ENCODE assay signal across 17 cellular contexts in the genomic region with DNA sequence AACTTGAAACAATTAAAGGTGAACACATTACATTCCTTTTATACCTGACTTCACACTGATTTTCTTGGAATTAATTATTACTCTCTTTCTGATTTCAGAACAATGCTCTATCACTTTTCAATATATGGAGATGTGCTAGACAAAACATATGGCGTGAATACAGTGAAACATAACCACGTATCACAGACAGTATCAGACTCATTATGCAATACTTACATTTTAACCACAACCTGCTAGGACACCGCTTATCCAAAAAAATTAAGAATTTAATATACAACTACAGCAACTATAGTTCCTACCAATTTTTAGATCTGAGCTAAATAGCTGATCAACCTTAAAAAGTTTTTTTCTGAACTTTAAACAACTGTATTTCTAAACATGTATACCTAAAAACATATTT. TPM values are rescaled to one million over a fixed set of nuclear protein-coding genes. Genes with fewer than 3 reads are reported as not detected.
DNase-seq lines count a peak whose midpoint lies in the region; ATAC-seq, FAIRE-seq and TF ChIP-seq lines count a peak whose summit lies in the region.
"Had no signal": no experiment of that assay in that cellular context is flagged by ENCODE, and none has a peak within 500 bp of the region (broad histone marks: within the 10 kb centered on the region; RNA-seq: fewer than 3 reads in every experiment).

No MANE protein-coding gene starts in this region.

- no peak for TF ChIP-seq RAD21 in H1 (IDR thresholded peaks at IDR 0.05 in 1 of 2, conservative IDR thresholded peaks at IDR 0.05 in 1 of 2; ENCODE audit: low read depth in 2 of 2, low read length in 2 of 2)

- H4K8ac ChIP-seq in H1 (ENCODE audit: extremely low read depth, insufficient read depth, low read length), result no peak overlapping the region

- no peaks in the 10 kb centered on the region for H3K23me2 ChIP-seq in H1 (ENCODE audit: low read depth, low read length)

- H3K9ac ChIP-seq in H1 (replicated peaks in 1 of 4; ENCODE audit: extremely low read depth in 1 of 4, low read depth in 3 of 4, low read length in 3 of 4), result no peak overlapping the region
- H3K9ac ChIP-seq: BLaER1 treated with 17β-estradiol and CSF1 and Interleukin-3, amounts not matched to agents 10 nM and 100 nM had no signal

- CTCF ChIA-PET in activated CD8-positive, alpha-beta T cell treated with anti-CD3 and anti-CD28 coated beads, Interleukin-2, amount 10 ng/mL, durations not matched to agents 7 days and 5 days (lab: Charles Lee), result interaction anchor here (1.0 to 2.1 kb wide), 7 partner anchors 9 to 107 kb away, joined by 3 to 6 read pairs (median 4); partner anchors contain the start of genes B3GLCT and HSPH1
- CTCF ChIA-PET in activated CD8-positive, alpha-beta T cell treated with anti-CD3 and anti-CD28 coated beads for 36 hours (lab: Charles Lee), result interaction anchor here (1.1 to 6.1 kb wide), 4 partner anchors 9 to 173 kb away, joined by 3 to 41 read pairs (median 5); no protein-coding TSS in a partner anchor
- CTCF ChIA-PET in H1 (lab: Charles Lee; ENCODE audit: partially characterized antibody), result interaction anchor here (1.5 kb wide), 1 partner anchor 9 kb away, joined by 5 read pairs; no protein-coding TSS in a partner anchor
- CTCF ChIA-PET in activated CD4-positive, alpha-beta T cell treated with anti-CD3 and anti-CD28 coated beads for 36 hours (lab: Charles Lee), result interaction anchor here (0.8 to 1.9 kb wide), 4 partner anchors 8 to 78 kb away, joined by 3 to 7 read pairs (median 4); no protein-coding TSS in a partner anchor

- H3K27ac Mint-ChIP-seq in activated CD8-positive, alpha-beta T cell treated with anti-CD3 and anti-CD28 coated beads, Interleukin-2, amount 10 ng/mL, durations not matched to agents 7 days and 5 days, result peak overlapping the region; percentile 25
- no peak overlapping the region for H3K27ac Mint-ChIP-seq in activated CD8-positive, alpha-beta T cell treated with anti-CD3 and anti-CD28 coated beads for 36 hours
- H3K27ac Mint-ChIP-seq in activated CD4-positive, alpha-beta T cell treated with anti-CD3 and anti-CD28 coated beads for 36 hours, result no peak overlapping the region
- H3K27ac Mint-ChIP-seq: B cell; CD8-positive, alpha-beta T cell; IgD-negative memory B cell had no signal

- H3K18ac ChIP-seq in H1 (ENCODE audit: extremely low read depth, low read length), result no peak overlapping the region

- peaks cover 0 to 1% (median 0%) of the 10 kb centered on the region in 4 experiments; a peak in 1 of 7 replicates for H3K27me3 ChIP-seq in H1 (replicated peaks in 1 of 4; ENCODE audit: control insufficient read depth in 3 of 4, extremely low read depth in 1 of 4, insufficient read depth in 3 of 4, low read length in 3 of 4)
- no peaks in the 10 kb centered on the region for H3K27me3 ChIP-seq in upper lobe of left lung
- H3K27me3 ChIP-seq: BLaER1 treated with 17β-estradiol and CSF1 and Interleukin-3, amounts not matched to agents 10 nM and 100 nM had no signal

- H3K79me1 ChIP-seq in H1 (ENCODE audit: low read depth, low read length), result no peaks in the 10 kb centered on the region

- H3K56ac ChIP-seq in H1 (replicated peaks; ENCODE audit: insufficient read length, low read depth, low read length), result no peak overlapping the region

- no peak overlapping the region for H3K4me2 ChIP-seq in H1 (ENCODE audit: insufficient read depth in 1 of 2, low read depth in 2 of 2, low read length in 2 of 2)
- H3K4me2 ChIP-seq: BLaER1 treated with 17β-estradiol and CSF1 and Interleukin-3, amounts not matched to agents 10 nM and 100 nM had no signal

- 91% methylated on average over 3 of the region's 3 CpGs; no CpG with 5 or more reads in 1 of the 2 experiments for WGBS in H1 (ENCODE audit: extremely low coverage in 1 of 2, insufficient coverage in 1 of 2, insufficient read length in 1 of 2, insufficient replicate concordance in 2 of 2, low coverage in 1 of 2, low lambda C conversion rate in 2 of 2, missing lambda C conversion rate in 1 of 2), 2 experiments
- WGBS in upper lobe of left lung, 2 donors, result 85 to 87% methylated on average over 3 of the region's 3 CpGs

- H2BK5ac ChIP-seq in H1 (ENCODE audit: low read depth, low read length), result no peak overlapping the region

- H3K23ac ChIP-seq in H1 (ENCODE audit: insufficient read length), result no peak overlapping the region

- peaks cover 10% of the 10 kb centered on the region for H3K4me1 Mint-ChIP-seq in activated CD8-positive, alpha-beta T cell treated with anti-CD3 and anti-CD28 coated beads, Interleukin-2, amount 10 ng/mL, durations not matched to agents 7 days and 5 days (ENCODE audit: low read depth)
- peaks cover 43% of the 10 kb centered on the region for H3K4me1 Mint-ChIP-seq in activated CD8-positive, alpha-beta T cell treated with anti-CD3 and anti-CD28 coated beads for 36 hours (ENCODE audit: low read depth)
- peaks cover 26% of the 10 kb centered on the region for H3K4me1 Mint-ChIP-seq in activated CD4-positive, alpha-beta T cell treated with anti-CD3 and anti-CD28 coated beads for 36 hours
- H3K4me1 Mint-ChIP-seq: B cell had no signal

- peaks cover 22 to 87% (median 56%) of the 10 kb centered on the region in 4 experiments for H3K36me3 ChIP-seq in H1 (ENCODE audit: control insufficient read depth in 2 of 4, insufficient read depth in 4 of 4, low read length in 3 of 4)
- H3K36me3 ChIP-seq in upper lobe of left lung, result peaks cover 21 to 86% (median 55%) of the 10 kb centered on the region in 4 donors

- H4K5ac ChIP-seq in H1 (ENCODE audit: insufficient read length, low read depth, low read length), result no peak overlapping the region

- no peak overlapping the region for H2BK120ac ChIP-seq in H1 (replicated peaks; ENCODE audit: low read depth, low read length)

- no peak overlapping the region for H3K4ac ChIP-seq in H1 (replicated peaks; ENCODE audit: insufficient read length, low read depth, low read length)

- DNase-seq in activated CD8-positive, alpha-beta T cell treated with anti-CD3 and anti-CD28 coated beads, Interleukin-2, amount 10 ng/mL, durations not matched to agents 7 days and 5 days, result no peak
- DNase-seq in activated CD8-positive, alpha-beta T cell treated with anti-CD3 and anti-CD28 coated beads for 36 hours, result no peak
- DNase-seq in H1 (ENCODE audit: low read depth in 1 of 2, low spot score in 2 of 2) (no peak), upper lobe of left lung (no peak)
- no peak for DNase-seq in activated CD4-positive, alpha-beta T cell treated with anti-CD3 and anti-CD28 coated beads for 36 hours
- DNase-seq: 8988T; Calu3; CD8-positive, alpha-beta T cell; DMS79 treated with DMSO at 0.1 percent for 48 hours had no signal

- H3K36me3 Mint-ChIP-seq in activated CD8-positive, alpha-beta T cell treated with anti-CD3 and anti-CD28 coated beads, Interleukin-2, amount 10 ng/mL, durations not matched to agents 7 days and 5 days (ENCODE audit: low read depth), result peaks cover 77% of the 10 kb centered on the region
- H3K36me3 Mint-ChIP-seq in activated CD8-positive, alpha-beta T cell treated with anti-CD3 and anti-CD28 coated beads for 36 hours (ENCODE audit: low read depth), result peaks cover 76% of the 10 kb centered on the region
- H3K36me3 Mint-ChIP-seq in activated CD4-positive, alpha-beta T cell treated with anti-CD3 and anti-CD28 coated beads for 36 hours (ENCODE audit: low read depth), result peaks cover 72% of the 10 kb centered on the region

- POLR2A ChIA-PET in activated CD8-positive, alpha-beta T cell treated with anti-CD3 and anti-CD28 coated beads, Interleukin-2, amount 10 ng/mL, durations not matched to agents 7 days and 5 days (lab: Charles Lee), result interaction anchor here (1.6 kb wide), 1 partner anchor 9 kb away, joined by 4 read pairs; the partner anchor contains the start of gene HSPH1
- POLR2A ChIA-PET in activated CD8-positive, alpha-beta T cell treated with anti-CD3 and anti-CD28 coated beads for 36 hours (lab: Charles Lee), result no interaction called here
- POLR2A ChIA-PET in H1 (lab: Charles Lee; ENCODE audit: partially characterized antibody), result interaction anchor here (2.6 kb wide), 1 partner anchor 9 kb away, joined by 8 read pairs; no protein-coding TSS in a partner anchor
- POLR2A ChIA-PET in activated CD4-positive, alpha-beta T cell treated with anti-CD3 and anti-CD28 coated beads for 36 hours (lab: Charles Lee), result no interaction called here

- H2AFZ ChIP-seq in H1 (ENCODE audit: low read length), result no peak overlapping the region

- H2AK5ac ChIP-seq in H1 (ENCODE audit: low read depth, low read length), result no peak overlapping the region

- H3K4me3 Mint-ChIP-seq in activated CD8-positive, alpha-beta T cell treated with anti-CD3 and anti-CD28 coated beads, Interleukin-2, amount 10 ng/mL, durations not matched to agents 7 days and 5 days, result no peak overlapping the region
- no peak overlapping the region for H3K4me3 Mint-ChIP-seq in activated CD8-positive, alpha-beta T cell treated with anti-CD3 and anti-CD28 coated beads for 36 hours
- H3K4me3 Mint-ChIP-seq in activated CD4-positive, alpha-beta T cell treated with anti-CD3 and anti-CD28 coated beads for 36 hours, result no peak overlapping the region
- H3K4me3 Mint-ChIP-seq: B cell; CD8-positive, alpha-beta T cell; IgD-negative memory B cell had no signal

- peaks cover 0 to 3% of the 10 kb centered on the region in 2 experiments for H4K20me1 ChIP-seq in H1 (replicated peaks in 1 of 2; ENCODE audit: control insufficient read depth in 1 of 2, insufficient read depth in 2 of 2, low read length in 2 of 2)

- no peak overlapping the region for H3K14ac ChIP-seq in H1 (ENCODE audit: insufficient read length)

- TF ChIP-seq EP300 in H1 (IDR thresholded peaks at IDR 0.05; ENCODE audit: borderline replicate concordance in 1 of 2, low read depth in 2 of 2, low read length in 2 of 2), result no peak
- no peak for TF ChIP-seq EP300 in upper lobe of left lung (IDR thresholded peaks at IDR 0.05)

- H2BK20ac ChIP-seq in H1 (ENCODE audit: low read length), result no peak overlapping the region

- TF ChIP-seq CTCF in activated CD8-positive, alpha-beta T cell treated with anti-CD3 and anti-CD28 coated beads for 36 hours (IDR thresholded peaks at IDR 0.05), result no peak
- TF ChIP-seq CTCF in H1 (IDR thresholded peaks at IDR 0.05; ENCODE audit: control extremely low read depth in 1 of 3, insufficient read depth in 1 of 3, low read depth in 1 of 3, low read length in 3 of 3) (no peak), upper lobe of left lung (IDR thresholded peaks at IDR 0.05) (no peak)

- no peak overlapping the region for H2BK12ac ChIP-seq in H1 (ENCODE audit: low read depth, low read length)

- no peak overlapping the region for H4K91ac ChIP-seq in H1 (replicated peaks; ENCODE audit: insufficient read length, low read length)

- H3K4me3 ChIP-seq in H1 (ENCODE audit: extremely low read depth in 1 of 4, insufficient read depth in 2 of 4, low read depth in 3 of 4, low read length in 4 of 4), result no peak overlapping the region
- no peak overlapping the region for H3K4me3 ChIP-seq in upper lobe of left lung
- H3K4me3 ChIP-seq: BLaER1 treated with 17β-estradiol and CSF1 and Interleukin-3, amounts not matched to agents 10 nM and 100 nM; GM12878; HAP-1 had no signal

- no peak for TF ChIP-seq POLR2A in H1 (IDR thresholded peaks at IDR 0.05; ENCODE audit: control extremely low read depth in 1 of 2, low read depth in 2 of 2, low read length in 2 of 2)
- TF ChIP-seq POLR2A in upper lobe of left lung (IDR thresholded peaks at IDR 0.05), result no peak

- H3K9me3 Mint-ChIP-seq in activated CD8-positive, alpha-beta T cell treated with anti-CD3 and anti-CD28 coated beads, Interleukin-2, amount 10 ng/mL, durations not matched to agents 7 days and 5 days (ENCODE audit: insufficient read depth), result no peaks in the 10 kb centered on the region
- no peaks in the 10 kb centered on the region for H3K9me3 Mint-ChIP-seq in activated CD8-positive, alpha-beta T cell treated with anti-CD3 and anti-CD28 coated beads for 36 hours
- H3K9me3 Mint-ChIP-seq in activated CD4-positive, alpha-beta T cell treated with anti-CD3 and anti-CD28 coated beads for 36 hours (ENCODE audit: low read depth), result no peaks in the 10 kb centered on the region
- H3K9me3 Mint-ChIP-seq: CD8-positive, alpha-beta T cell; IgD-negative memory B cell had no signal

- H3K27me3 Mint-ChIP-seq in activated CD8-positive, alpha-beta T cell treated with anti-CD3 and anti-CD28 coated beads, Interleukin-2, amount 10 ng/mL, durations not matched to agents 7 days and 5 days (ENCODE audit: low read depth), result no peaks in the 10 kb centered on the region
- H3K27me3 Mint-ChIP-seq in activated CD8-positive, alpha-beta T cell treated with anti-CD3 and anti-CD28 coated beads for 36 hours, result no peaks in the 10 kb centered on the region
- H3K27me3 Mint-ChIP-seq in activated CD4-positive, alpha-beta T cell treated with anti-CD3 and anti-CD28 coated beads for 36 hours, result no peaks in the 10 kb centered on the region
- H3K27me3 Mint-ChIP-seq: B cell, IgD-negative memory B cell had no signal

- no peak overlapping the region for H2BK15ac ChIP-seq in H1 (ENCODE audit: low read length)

- H3K79me2 ChIP-seq in H1 (ENCODE audit: control insufficient read depth in 1 of 2, insufficient read depth in 2 of 2, low read length in 2 of 2), result peaks cover 0 to 2% of the 10 kb centered on the region in 2 experiments; a peak in 1 of 4 replicates

- H3K27ac ChIP-seq in H1 (ENCODE audit: low read depth, low read length) (no peak overlapping the region), upper lobe of left lung (no peak overlapping the region)
- H3K27ac ChIP-seq: BLaER1 treated with 17β-estradiol and CSF1 and Interleukin-3, amounts not matched to agents 10 nM and 100 nM; HL-60 had no signal

- intact Hi-C loops in activated CD8-positive, alpha-beta T cell treated with anti-CD3 and anti-CD28 coated beads for 36 hours (cut with micrococcal nuclease), result no loop called here
- intact Hi-C loops in activated CD4-positive, alpha-beta T cell treated with anti-CD3 and anti-CD28 coated beads for 36 hours (cut with DNase I, micrococcal nuclease), result no loop called here

- H3K4me1 ChIP-seq in H1 (replicated peaks in 1 of 4; ENCODE audit: control insufficient read depth in 3 of 4, insufficient read depth in 4 of 4, low read length in 3 of 4) (no peaks in the 10 kb centered on the region), upper lobe of left lung (peaks cover 0 to 10% (median 4%) of the 10 kb centered on the region in 4 donors)
- H3K4me1 ChIP-seq: HAP-1 had no signal

- no peaks in the 10 kb centered on the region for H3K9me3 ChIP-seq in H1 (ENCODE audit: insufficient read depth in 2 of 2, low read depth in 1 of 2, low read length in 1 of 2)
- H3K9me3 ChIP-seq in upper lobe of left lung, result no peaks in the 10 kb centered on the region
- H3K9me3 ChIP-seq: BLaER1 treated with 17β-estradiol and CSF1 and Interleukin-3, amounts not matched to agents 10 nM and 100 nM; HAP-1 had no signal

- FAIRE-seq in G401.6 (lab: Jason Lieb, UNC) (peak; percentile 47), H1 (lab: Jason Lieb, UNC) (no peak)
- FAIRE-seq: GM12878 had no signal

- no peak for ATAC-seq in activated CD8-positive, alpha-beta T cell treated with anti-CD3 and anti-CD28 coated beads, Interleukin-2, amount 10 ng/mL, durations not matched to agents 7 days and 5 days
- no peak for ATAC-seq in activated CD8-positive, alpha-beta T cell treated with anti-CD3 and anti-CD28 coated beads for 36 hours
- no peak for ATAC-seq in upper lobe of left lung (ENCODE audit: low FRiP score in 2 of 2)
- no peak for ATAC-seq in activated CD4-positive, alpha-beta T cell treated with anti-CD3 and anti-CD28 coated beads for 36 hours
- ATAC-seq in GM19467 (IDR thresholded peaks at IDR 0.05; ENCODE audit: unreplicated experiment), result no peak
- ATAC-seq: CD8-positive, alpha-beta T cell; GM12878 had no signal

RNA-seq across cellular contexts. Expression of gene HSPH1, which starts 9.9 kb away (rescaled TPM):
- 100 to 1,000 TPM; 139 to 140 TPM for total RNA-seq in activated CD8-positive, alpha-beta T cell treated with anti-CD3 and anti-CD28 coated beads, Interleukin-2, amount 10 ng/mL, durations not matched to agents 7 days and 5 days
- total RNA-seq in activated CD8-positive, alpha-beta T cell treated with anti-CD3 and anti-CD28 coated beads for 36 hours, result 100 to 1,000 TPM; 214 TPM
- total RNA-seq in H1 (2021; fragmentation: NEBNext Ultra II Directional; extraction: Animal tissue kit (Norgen Biotek cat#: 25700)), result 131 and 145 TPM in 2 replicates
- polyA plus RNA-seq in H1 (2011; rRNA removed), result 11.0 and 14.2 TPM in 2 replicates
- 28.5 TPM for polyA plus RNA-seq in H1 (2011; cell fraction: cytosol; rRNA removed)
- polyA plus RNA-seq in H1 (2011; cell fraction: nucleus; rRNA removed), result 17.8 TPM
- 47.8 to 85.9 TPM (median 55.3 TPM) in 4 replicates for polyA plus RNA-seq in H1 (2012, experiment 1 of 2)
- polyA plus RNA-seq in H1 (2012, experiment 2 of 2), result 5.8 TPM
- polyA plus RNA-seq in H1 (2013, experiment 1 of 2), result 79.6 TPM
- polyA plus RNA-seq in H1 (2013, experiment 2 of 2), result 76.8 TPM
- 19.3 and 27.9 TPM in 2 replicates for polyA minus RNA-seq in H1 (2011; rRNA and poly(A)+ RNA removed)
- 31.0 TPM for polyA minus RNA-seq in H1 (2011; cell fraction: cytosol; rRNA and poly(A)+ RNA removed)
- 31.9 TPM for polyA minus RNA-seq in H1 (2011; cell fraction: nucleus; rRNA and poly(A)+ RNA removed)
- total RNA-seq in upper lobe of left lung, result 10 to 100 TPM; 32.5 to 93.1 (median 53.2) TPM
- total RNA-seq in activated CD4-positive, alpha-beta T cell treated with anti-CD3 and anti-CD28 coated beads for 36 hours, result 100 to 1,000 TPM; 229 to 259 TPM

RNA-seq across cellular contexts. Expression of gene B3GLCT, which starts 47.9 kb away (rescaled TPM):
- total RNA-seq in activated CD8-positive, alpha-beta T cell treated with anti-CD3 and anti-CD28 coated beads, Interleukin-2, amount 10 ng/mL, durations not matched to agents 7 days and 5 days, result 1 to 10 TPM; 5.0 to 5.5 TPM
- total RNA-seq in activated CD8-positive, alpha-beta T cell treated with anti-CD3 and anti-CD28 coated beads for 36 hours, result 1 to 10 TPM; 2.4 to 2.5 TPM
- total RNA-seq in H1 (2021; fragmentation: NEBNext Ultra II Directional; extraction: Animal tissue kit (Norgen Biotek cat#: 25700)), result 3.5 and 4.1 TPM in 2 replicates
- 0.83 and 1.5 TPM in 2 replicates for polyA plus RNA-seq in H1 (2011; rRNA removed)
- 1.4 TPM for polyA plus RNA-seq in H1 (2011; cell fraction: cytosol; rRNA removed)
- polyA plus RNA-seq in H1 (2011; cell fraction: nucleus; rRNA removed), result 1.1 TPM
- polyA plus RNA-seq in H1 (2012, experiment 1 of 2), result 2.0 to 2.9 TPM (median 2.4 TPM) in 4 replicates
- 0.93 TPM for polyA plus RNA-seq in H1 (2012, experiment 2 of 2)
- polyA plus RNA-seq in H1 (2013, experiment 1 of 2), result 3.9 TPM
- polyA plus RNA-seq in H1 (2013, experiment 2 of 2), result 4.6 TPM
- 2.0 and 3.1 TPM in 2 replicates for polyA minus RNA-seq in H1 (2011; rRNA and poly(A)+ RNA removed)
- 0.81 TPM for polyA minus RNA-seq in H1 (2011; cell fraction: cytosol; rRNA and poly(A)+ RNA removed)
- 3.0 TPM for polyA minus RNA-seq in H1 (2011; cell fraction: nucleus; rRNA and poly(A)+ RNA removed)
- 1 to 10 TPM; 1.0 to 8.2 (median 5.2) TPM for total RNA-seq in upper lobe of left lung
- 1 to 10 TPM; 2.1 to 2.4 TPM for total RNA-seq in activated CD4-positive, alpha-beta T cell treated with anti-CD3 and anti-CD28 coated beads for 36 hours

Comparison
In these comparisons a context has a peak if more than half of its experiments do, and no peak if none do; other contexts are left out.
1. POLR2A ChIA-PET loops: an anchor here in activated CD8-positive, alpha-beta T cell treated with anti-CD3 and anti-CD28 coated beads, Interleukin-2, amount 10 ng/mL, durations not matched to agents 7 days and 5 days (1.6 kb wide) and H1 (2.6 kb wide); none called in activated CD8-positive, alpha-beta T cell treated with anti-CD3 and anti-CD28 coated beads for 36 hours and activated CD4-positive, alpha-beta T cell treated with anti-CD3 and anti-CD28 coated beads for 36 hours.